15 cellular contexts compared by ENCODE assay signal in the genomic region with DNA sequence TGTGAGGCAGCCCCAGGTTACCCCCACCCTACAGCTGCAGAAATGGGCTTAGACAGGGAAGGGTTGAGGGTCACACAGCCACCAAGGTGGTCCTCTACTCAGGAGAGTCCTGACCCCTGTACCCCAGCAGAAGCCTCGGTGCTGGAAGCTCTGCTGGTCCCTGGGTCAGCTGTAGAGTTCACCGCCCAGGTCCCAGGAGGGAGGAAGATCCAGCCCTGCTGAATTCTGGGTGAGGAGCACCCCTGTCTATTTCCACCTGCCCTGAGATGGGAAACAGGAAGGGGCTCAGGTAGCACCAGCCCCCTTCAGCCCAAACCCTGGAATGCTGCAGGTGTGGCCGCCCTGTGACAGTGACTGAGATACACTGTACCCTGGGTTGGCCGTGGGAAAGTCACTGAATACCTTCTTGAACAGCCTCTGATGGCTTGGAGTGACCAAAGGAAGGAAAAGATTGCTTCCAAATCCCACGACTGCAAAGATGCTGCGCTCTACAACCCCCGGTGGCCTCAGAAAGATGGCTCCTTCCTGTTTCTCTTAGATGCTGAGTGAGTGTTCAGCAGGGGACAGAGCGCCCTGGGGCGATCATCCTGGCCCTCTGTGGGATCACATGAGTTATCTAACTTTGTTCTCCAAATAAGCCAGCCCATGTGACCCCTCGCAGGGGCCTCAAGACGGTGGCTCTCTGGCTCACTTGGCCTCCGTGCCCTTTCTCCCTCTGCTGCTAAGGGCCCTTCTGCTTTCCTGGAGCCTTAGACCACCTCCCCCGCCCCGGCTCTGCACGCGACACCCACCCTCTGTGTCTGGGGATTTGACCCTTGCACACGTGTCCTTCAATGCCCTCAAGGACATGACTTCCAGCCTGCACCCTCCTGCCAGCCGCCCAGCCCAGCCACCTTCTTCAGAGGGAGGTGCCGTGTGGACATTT.
DNase-seq lines count a peak whose midpoint lies in the region; TF ChIP-seq lines count a peak whose summit lies in the region.
"Had no signal": no experiment of that assay in that cellular context is flagged by ENCODE, and none has a peak within 500 bp of the region (broad histone marks: within the 10 kb centered on the region; RNA-seq: fewer than 3 reads in every experiment).

No MANE protein-coding gene starts in this region.

- DNase-seq in CD14-positive monocyte (ENCODE audit: low spot score) (peak; percentile 31), NCI-H69 (lab: John Stamatoyannopoulos, UW) (peak; percentile 18), glutamatergic neuron (peak; percentile 18), sigmoid colon (peak; percentile 46), NCI-H187 (lab: John Stamatoyannopoulos, UW) (no peak), NCI-H146 treated with DMSO at 0.1 percent for 48 hours (lab: John Stamatoyannopoulos, UW; ENCODE audit: unreplicated experiment) (no peak), 8988T (no peak)
- DNase-seq: Calu3; CD4-positive, alpha-beta memory T cell; MG63; NCI-H1694; NCI-H526 treated with DMSO at 0.1 percent for 48 hours; RPMI8226 had no signal

- H3K9me3 ChIP-seq in sigmoid colon = no peaks in the 10 kb centered on the region
- H3K9me3 ChIP-seq: HAP-1, MG63 had no signal

- H3K9me3 Mint-ChIP-seq in CD14-positive monocyte (no peaks in the 10 kb centered on the region), glutamatergic neuron (ENCODE audit: unreplicated experiment) (peaks cover 7% of the 10 kb centered on the region)
- H3K9me3 Mint-ChIP-seq: CD4-positive, alpha-beta memory T cell had no signal

- peaks cover 2 to 6% (median 4%) of the 10 kb centered on the region in 3 donors for H3K27me3 Mint-ChIP-seq in CD14-positive monocyte (ENCODE audit: low read depth in 3 of 3)
- H3K27me3 Mint-ChIP-seq in glutamatergic neuron (ENCODE audit: unreplicated experiment) = peaks cover 8% of the 10 kb centered on the region
- H3K27me3 Mint-ChIP-seq: B cell had no signal

- 77 to 84% methylated on average over 19 of the region's 19 CpGs for WGBS in sigmoid colon, 2 donors

- H3K4me1 ChIP-seq in sigmoid colon = no peaks in the 10 kb centered on the region
- H3K4me1 ChIP-seq: HAP-1 had no signal

- H3K27ac Mint-ChIP-seq in CD14-positive monocyte (peak overlapping the region in 1 of 7 donors; percentile 44), glutamatergic neuron (ENCODE audit: unreplicated experiment) (no peak overlapping the region)
- H3K27ac Mint-ChIP-seq: B cell; CD4-positive, alpha-beta memory T cell had no signal

- H3K27me3 ChIP-seq in sigmoid colon = no peaks in the 10 kb centered on the region
- H3K27me3 ChIP-seq: MG63 had no signal

- H3K36me3 Mint-ChIP-seq in CD14-positive monocyte = no peaks in the 10 kb centered on the region
- H3K36me3 Mint-ChIP-seq in glutamatergic neuron (ENCODE audit: unreplicated experiment) = no peaks in the 10 kb centered on the region
- H3K36me3 Mint-ChIP-seq: CD4-positive, alpha-beta memory T cell had no signal

- peaks cover 3% of the 10 kb centered on the region for H3K4me1 Mint-ChIP-seq in CD14-positive monocyte
- peaks cover 10% of the 10 kb centered on the region for H3K4me1 Mint-ChIP-seq in glutamatergic neuron (ENCODE audit: low read depth, unreplicated experiment)
- H3K4me1 Mint-ChIP-seq: B cell had no signal

- H3K27ac ChIP-seq in sigmoid colon = no peak overlapping the region

- intact Hi-C loops in CD14-positive monocyte (cut with micrococcal nuclease) (no loop called here), sigmoid colon (cut with DNase I) (no loop called here)

- no peaks in the 10 kb centered on the region for H3K36me3 ChIP-seq in sigmoid colon
- H3K36me3 ChIP-seq: HAP-1, MG63 had no signal

- TF ChIP-seq CTCF in CD14-positive monocyte (IDR thresholded peaks at IDR 0.05) (no peak), glutamatergic neuron (IDR thresholded peaks at IDR 0.05; ENCODE audit: partially characterized antibody, unreplicated experiment) (no peak), sigmoid colon (IDR thresholded peaks at IDR 0.05) (no peak)

- TF ChIP-seq POLR2A in sigmoid colon (IDR thresholded peaks at IDR 0.05) = no peak

- no peak for TF ChIP-seq EP300 in sigmoid colon (IDR thresholded peaks at IDR 0.05)

- H3K4me3 Mint-ChIP-seq in CD14-positive monocyte (no peak overlapping the region), glutamatergic neuron (ENCODE audit: unreplicated experiment) (no peak overlapping the region)
- H3K4me3 Mint-ChIP-seq: B cell; CD4-positive, alpha-beta memory T cell had no signal

- no peak overlapping the region for H3K4me3 ChIP-seq in sigmoid colon
- H3K4me3 ChIP-seq: HAP-1, MG63 had no signal

Comparison
In these comparisons a context has a peak if more than half of its experiments do, and no peak if none do; other contexts are left out.
1. DNase-seq: peak in CD14-positive monocyte (single experiment), NCI-H69 (single experiment), glutamatergic neuron (single experiment) and sigmoid colon (single experiment); none in NCI-H187 (0 of 2), NCI-H146 treated with DMSO at 0.1 percent for 48 hours (single experiment) and 8988T (single experiment).